ENCODE assay signal across 20 cellular contexts in genomic region chr17:38766341-38766740, GRCh38. TPM values are rescaled to one million over a fixed set of nuclear protein-coding genes. Genes with fewer than 3 reads are reported as not detected.
A peak's percentile ranks its signal among the peaks of the same experiment; 100 is the strongest.
DNase-seq lines count a peak whose midpoint lies in the region; ATAC-seq, FAIRE-seq and TF ChIP-seq lines count a peak whose summit lies in the region.
"Had no signal": no experiment of that assay in that cellular context is flagged by ENCODE, and none has a peak within 500 bp of the region (broad histone marks: within the 10 kb centered on the region; RNA-seq: fewer than 3 reads in every experiment).

No MANE protein-coding gene starts in this region.

- TF ChIP-seq EP300 in HepG2 (IDR thresholded peaks at IDR 0.05; ENCODE audit: low read depth in 2 of 2, low read length in 2 of 2) (no peak), HepG2 (CRISPR knock-in tag; IDR thresholded peaks at IDR 0.05; ENCODE audit: borderline replicate concordance) (no peak), ovary (IDR thresholded peaks at IDR 0.05) (no peak)

- 95% methylated on average over 4 of the region's 5 CpGs for WGBS in HepG2 (ENCODE audit: low lambda C conversion rate)
- WGBS in right lobe of liver (ENCODE audit: insufficient coverage, low coverage, low lambda C conversion rate, missing lambda C conversion rate), result 78% methylated on average over 2 of the region's 5 CpGs
- 87 to 94% (median 90%) methylated on average over 5 of the region's 5 CpGs for WGBS in ovary, 3 donors

- H3K4me3 Mint-ChIP-seq in T-helper 17 cell (no peak overlapping the region), natural killer cell (no peak overlapping the region)
- H3K4me3 Mint-ChIP-seq: B cell; CD4-positive, CD25-positive, alpha-beta regulatory T cell had no signal

- TF ChIP-seq POLR2A in HepG2 (IDR thresholded peaks at IDR 0.05; ENCODE audit: insufficient read depth in 1 of 2, low read depth in 2 of 2, low read length in 2 of 2) (no peak), right lobe of liver (IDR thresholded peaks at IDR 0.05) (no peak), ovary (IDR thresholded peaks at IDR 0.05) (no peak)

- no peaks in the 10 kb centered on the region for H3K27me3 Mint-ChIP-seq in T-helper 17 cell
- H3K27me3 Mint-ChIP-seq in natural killer cell (ENCODE audit: low read depth in 2 of 2), result no peaks in the 10 kb centered on the region
- H3K27me3 Mint-ChIP-seq: B cell; CD4-positive, CD25-positive, alpha-beta regulatory T cell had no signal

- H3K79me2 ChIP-seq in HepG2 (ENCODE audit: insufficient read depth, low read length), result no peaks in the 10 kb centered on the region

- POLR2A ChIA-PET in HepG2 (lab: Yijun Ruan, JAX), result no interaction called here

- no peaks in the 10 kb centered on the region for H3K9me3 Mint-ChIP-seq in natural killer cell
- H3K9me3 Mint-ChIP-seq: CD4-positive, CD25-positive, alpha-beta regulatory T cell had no signal

- H3K27me3 ChIP-seq in HepG2 (ENCODE audit: control insufficient read depth in 1 of 2, insufficient read depth in 2 of 2, low read length in 2 of 2) (no peaks in the 10 kb centered on the region), right lobe of liver (no peaks in the 10 kb centered on the region), ovary (no peaks in the 10 kb centered on the region)

- intact Hi-C loops in HepG2 (cut with micrococcal nuclease; ENCODE audit: unreplicated experiment), result no loop called here
- intact Hi-C loops in right lobe of liver (cut with DNase I), result no loop called here
- intact Hi-C loops in natural killer cell (cut with micrococcal nuclease), result no loop called here
- intact Hi-C loops in ovary (cut with DNase I), result no loop called here

- CTCF ChIA-PET in HepG2 (lab: Yijun Ruan, JAX; ENCODE audit: low intra/inter-chr PET ratio, low total read pairs), result no interaction called here

- no peak for DNase-seq in HepG2 (ENCODE audit: low spot score)
- no peak for DNase-seq in right lobe of liver
- DNase-seq in T-helper 17 cell, result no peak
- DNase-seq in natural killer cell, result no peak
- DNase-seq in ovary, result no peak
- DNase-seq: Calu3; CD4-positive, CD25-positive, alpha-beta regulatory T cell; GF-D8; GM23248; HCEC 1CT; MM.1S; NCI-H1092; NCI-H146; NCI-H2029 treated with DMSO at 0.1 percent for 48 hours; NCI-H2171; NCI-H526; PC-9 had no signal

- H3K27ac Mint-ChIP-seq in T-helper 17 cell (peak overlapping the region; percentile 54), natural killer cell (peak overlapping the region; percentile 5 to 40)
- H3K27ac Mint-ChIP-seq: B cell had no signal

- H3K36me3 Mint-ChIP-seq in T-helper 17 cell (ENCODE audit: low read depth) (peaks cover 14% of the 10 kb centered on the region), natural killer cell (peaks cover 19% of the 10 kb centered on the region)

- no peaks in the 10 kb centered on the region for H3K4me1 ChIP-seq in HepG2 (ENCODE audit: insufficient read depth, low read length)
- no peaks in the 10 kb centered on the region for H3K4me1 ChIP-seq in right lobe of liver
- H3K4me1 ChIP-seq in ovary (ENCODE audit: insufficient read depth), result no peaks in the 10 kb centered on the region

- TF ChIP-seq CTCF in HepG2 (CRISPR knock-in tag; IDR thresholded peaks at IDR 0.05) (no peak), right lobe of liver (IDR thresholded peaks at IDR 0.05) (no peak), natural killer cell (IDR thresholded peaks at IDR 0.05) (no peak), ovary (IDR thresholded peaks at IDR 0.05) (no peak)

- peaks cover 61 to 92% of the 10 kb centered on the region in 2 experiments for H3K36me3 ChIP-seq in HepG2 (replicated peaks in 1 of 2; ENCODE audit: control insufficient read depth in 1 of 2, insufficient read depth in 2 of 2, low read length in 2 of 2)
- peaks cover 9 to 73% (median 26%) of the 10 kb centered on the region in 4 donors for H3K36me3 ChIP-seq in right lobe of liver
- H3K36me3 ChIP-seq in ovary, result no peaks in the 10 kb centered on the region

- no TSS peak for BruUV-seq in HepG2 (replicated peaks; lab: Mats Ljungman, UMichigan)

- TF ChIP-seq RAD21 in HepG2 (CRISPR knock-in tag; IDR thresholded peaks at IDR 0.05), result no peak

- in situ Hi-C loops in HepG2 (cut with HindIII; ENCODE audit: extremely low pct_ligation_motif_present, low pct_unique_long_range_greater_than_20kb), result loop anchor here (25.0 kb wide), 1 partner anchor 396 kb away; the partner anchor contains the start of genes ARL5C and PLXDC1

- no peak overlapping the region for H2AFZ ChIP-seq in HepG2 (ENCODE audit: low read length)
- H2AFZ ChIP-seq: GM23248, PC-9 had no signal

- FAIRE-seq in HepG2 (lab: Jason Lieb, UNC), result no peak

- H4K20me1 ChIP-seq in HepG2 (ENCODE audit: insufficient read depth, low read length), result no peaks in the 10 kb centered on the region

- no peak overlapping the region for H3K4me3 ChIP-seq in HepG2 (replicated peaks in 1 of 3; ENCODE audit: insufficient read depth in 1 of 3, low read depth in 2 of 3, low read length in 3 of 3)
- H3K4me3 ChIP-seq in right lobe of liver, result no peak overlapping the region
- no peak overlapping the region for H3K4me3 ChIP-seq in ovary
- H3K4me3 ChIP-seq: GM23248, PC-9 had no signal

- no peak overlapping the region for H3K4me2 ChIP-seq in HepG2 (ENCODE audit: low read depth, low read length)
- H3K4me2 ChIP-seq: PC-9 had no signal

- no peak overlapping the region for H3K27ac ChIP-seq in HepG2 (ENCODE audit: extremely low read length, insufficient read depth, low read length)
- no peak overlapping the region for H3K27ac ChIP-seq in right lobe of liver
- H3K27ac ChIP-seq in ovary, result no peak overlapping the region
- H3K27ac ChIP-seq: GM23248, PC-9 had no signal

- H3K4me1 Mint-ChIP-seq in T-helper 17 cell (peaks cover 15% of the 10 kb centered on the region), natural killer cell (peaks cover 4 to 8% of the 10 kb centered on the region in 2 donors)
- H3K4me1 Mint-ChIP-seq: B cell had no signal

- ATAC-seq in HepG2 (no peak), right lobe of liver (no peak), T-helper 17 cell (no peak), natural killer cell (no peak), HG02763 (IDR thresholded peaks at IDR 0.05; ENCODE audit: unreplicated experiment) (no peak), HG03045 (IDR thresholded peaks at IDR 0.05; ENCODE audit: unreplicated experiment) (no peak)

- no peak overlapping the region for H3K9ac ChIP-seq in HepG2 (ENCODE audit: insufficient read depth, low read depth, low read length)
- H3K9ac ChIP-seq: GM23248 had no signal

- no peaks in the 10 kb centered on the region for H3K9me3 ChIP-seq in HepG2 (ENCODE audit: low read length)
- no peaks in the 10 kb centered on the region for H3K9me3 ChIP-seq in right lobe of liver
- H3K9me3 ChIP-seq in T-helper 17 cell (ENCODE audit: control insufficient read depth, low read length, poor library complexity, severe bottlenecking), result no peaks in the 10 kb centered on the region
- H3K9me3 ChIP-seq in ovary, result no peaks in the 10 kb centered on the region

RNA-seq across cellular contexts. Expression of gene PSMB3, which starts 13.8 kb away (rescaled TPM):
- 517 and 688 TPM in 2 replicates for total RNA-seq in HepG2 (2016; rRNA removed; fragmentation: Illumina TruSeq; extraction: Trizol)
- 265 and 305 TPM in 2 replicates for total RNA-seq in HepG2 (2016; cell fraction: cytosol; rRNA removed; fragmentation: Illumina TruSeq; extraction: Trizol; ENCODE audit: low read depth)
- 517 and 718 TPM in 2 replicates for total RNA-seq in HepG2 (2016; cell fraction: insoluble cytoplasmic fraction; rRNA removed; fragmentation: Illumina TruSeq; extraction: Trizol)
- total RNA-seq in HepG2 (2016; cell fraction: membrane; rRNA removed; fragmentation: Illumina TruSeq; extraction: Trizol), result 175 and 189 TPM in 2 replicates
- total RNA-seq in HepG2 (2016; cell fraction: nucleus; rRNA removed; fragmentation: Illumina TruSeq; extraction: Trizol), result 146 and 163 TPM in 2 replicates
- 317 and 366 TPM in 2 replicates for polyA plus RNA-seq in HepG2 (2011; rRNA removed)
- 470 and 640 TPM in 2 replicates for polyA plus RNA-seq in HepG2 (2011; cell fraction: cytosol; rRNA removed)
- polyA plus RNA-seq in HepG2 (2011; cell fraction: nucleus; rRNA removed), result 121 and 122 TPM in 2 replicates
- 167 and 213 TPM in 2 replicates for polyA plus RNA-seq in HepG2 (2012)
- 206 and 222 TPM in 2 replicates for polyA plus RNA-seq in HepG2 (2016; cell fraction: cytosol; fragmentation: Illumina TruSeq; extraction: Trizol; ENCODE audit: low read depth)
- polyA plus RNA-seq in HepG2 (2016; cell fraction: insoluble cytoplasmic fraction; fragmentation: Illumina TruSeq; extraction: Trizol; ENCODE audit: low read depth), result 578 and 618 TPM in 2 replicates
- 134 and 136 TPM in 2 replicates for polyA plus RNA-seq in HepG2 (2016; cell fraction: membrane; fragmentation: Illumina TruSeq; extraction: Trizol; ENCODE audit: low read depth)
- 227 and 228 TPM in 2 replicates for polyA plus RNA-seq in HepG2 (2016; cell fraction: nucleus; fragmentation: Illumina TruSeq; extraction: Trizol; ENCODE audit: insufficient read depth, low read depth)
- 383 and 657 TPM in 2 replicates for polyA minus RNA-seq in HepG2 (2011; rRNA and poly(A)+ RNA removed; ENCODE audit: low replicate concordance)
- 84.9 and 103 TPM in 2 replicates for polyA minus RNA-seq in HepG2 (2011; cell fraction: cytosol; rRNA and poly(A)+ RNA removed)
- 32.9 and 35.0 TPM in 2 replicates for polyA minus RNA-seq in HepG2 (2011; cell fraction: nucleus; rRNA and poly(A)+ RNA removed)
- total RNA-seq in right lobe of liver, result 100 to 1,000 TPM in 5 of 6 experiments, 10 to 100 TPM in 1; 85.2 to 183 (median 120) TPM
- total RNA-seq in T-helper 17 cell, result 10 to 100 TPM; 78.5 to 85.5 TPM
- 100 to 1,000 TPM; 102 to 129 (median 118) TPM for total RNA-seq in natural killer cell
- total RNA-seq in ovary, result 100 to 1,000 TPM in 3 of 7 donors, 10 to 100 TPM in 4; 77.0 to 145 (median 82.0) TPM
- polyA plus RNA-seq in ovary, result 100 to 1,000 TPM; 106 to 138 TPM

RNA-seq across cellular contexts. Expression of gene PCGF2, which starts 18.2 kb away (rescaled TPM):
- 11.6 and 11.7 TPM in 2 replicates for total RNA-seq in HepG2 (2016; rRNA removed; fragmentation: Illumina TruSeq; extraction: Trizol)
- total RNA-seq in HepG2 (2016; cell fraction: cytosol; rRNA removed; fragmentation: Illumina TruSeq; extraction: Trizol; ENCODE audit: low read depth), result 12.6 and 19.2 TPM in 2 replicates
- total RNA-seq in HepG2 (2016; cell fraction: insoluble cytoplasmic fraction; rRNA removed; fragmentation: Illumina TruSeq; extraction: Trizol), result 8.9 and 11.5 TPM in 2 replicates
- 33.3 and 35.3 TPM in 2 replicates for total RNA-seq in HepG2 (2016; cell fraction: membrane; rRNA removed; fragmentation: Illumina TruSeq; extraction: Trizol)
- total RNA-seq in HepG2 (2016; cell fraction: nucleus; rRNA removed; fragmentation: Illumina TruSeq; extraction: Trizol), result 13.3 and 14.9 TPM in 2 replicates
- 29.4 and 30.6 TPM in 2 replicates for polyA plus RNA-seq in HepG2 (2011; rRNA removed)
- polyA plus RNA-seq in HepG2 (2011; cell fraction: cytosol; rRNA removed), result 18.7 and 30.8 TPM in 2 replicates
- polyA plus RNA-seq in HepG2 (2011; cell fraction: nucleus; rRNA removed), result 53.9 and 68.1 TPM in 2 replicates
- polyA plus RNA-seq in HepG2 (2012), result 32.6 and 40.9 TPM in 2 replicates
- 194 and 224 TPM in 2 replicates for polyA plus RNA-seq in HepG2 (2016; cell fraction: cytosol; fragmentation: Illumina TruSeq; extraction: Trizol; ENCODE audit: low read depth)
- polyA plus RNA-seq in HepG2 (2016; cell fraction: insoluble cytoplasmic fraction; fragmentation: Illumina TruSeq; extraction: Trizol; ENCODE audit: low read depth), result 44.1 and 62.1 TPM in 2 replicates
- polyA plus RNA-seq in HepG2 (2016; cell fraction: membrane; fragmentation: Illumina TruSeq; extraction: Trizol; ENCODE audit: low read depth), result 209 and 253 TPM in 2 replicates
- 85.1 and 95.0 TPM in 2 replicates for polyA plus RNA-seq in HepG2 (2016; cell fraction: nucleus; fragmentation: Illumina TruSeq; extraction: Trizol; ENCODE audit: insufficient read depth, low read depth)
- 11.1 and 38.8 TPM in 2 replicates for polyA minus RNA-seq in HepG2 (2011; rRNA and poly(A)+ RNA removed; ENCODE audit: low replicate concordance)
- polyA minus RNA-seq in HepG2 (2011; cell fraction: cytosol; rRNA and poly(A)+ RNA removed), result 30.5 and 32.4 TPM in 2 replicates
- polyA minus RNA-seq in HepG2 (2011; cell fraction: nucleus; rRNA and poly(A)+ RNA removed), result 13.9 and 14.2 TPM in 2 replicates
- 1 to 10 TPM; 1.7 to 8.0 (median 3.9) TPM for total RNA-seq in right lobe of liver
- not detected for total RNA-seq in T-helper 17 cell
- total RNA-seq in natural killer cell, result under 1 TPM in 1 of 3 donors, not detected in 2; 0.12 TPM
- 10 to 100 TPM in 6 of 7 donors, 1 to 10 TPM in 1; 7.4 to 92.7 (median 63.4) TPM for total RNA-seq in ovary
- 10 to 100 TPM; 21.5 to 27.2 TPM for polyA plus RNA-seq in ovary
- total RNA-seq: B cell had no signal
- polyA plus RNA-seq: CD4-positive, CD25-positive, alpha-beta regulatory T cell had no signal

RNA-seq across cellular contexts. Expression of gene PIP4K2B, which starts 33.0 kb away (rescaled TPM):
- total RNA-seq in HepG2 (2016; rRNA removed; fragmentation: Illumina TruSeq; extraction: Trizol), result 54.0 and 63.6 TPM in 2 replicates
- 24.2 and 25.6 TPM in 2 replicates for total RNA-seq in HepG2 (2016; cell fraction: cytosol; rRNA removed; fragmentation: Illumina TruSeq; extraction: Trizol; ENCODE audit: low read depth)
- 50.9 and 54.9 TPM in 2 replicates for total RNA-seq in HepG2 (2016; cell fraction: insoluble cytoplasmic fraction; rRNA removed; fragmentation: Illumina TruSeq; extraction: Trizol)
- total RNA-seq in HepG2 (2016; cell fraction: membrane; rRNA removed; fragmentation: Illumina TruSeq; extraction: Trizol), result 49.8 and 54.0 TPM in 2 replicates
- 32.5 and 37.2 TPM in 2 replicates for total RNA-seq in HepG2 (2016; cell fraction: nucleus; rRNA removed; fragmentation: Illumina TruSeq; extraction: Trizol)
- 20.4 and 24.5 TPM in 2 replicates for polyA plus RNA-seq in HepG2 (2011; rRNA removed)
- polyA plus RNA-seq in HepG2 (2011; cell fraction: cytosol; rRNA removed), result 18.5 and 20.4 TPM in 2 replicates
- 45.9 and 55.3 TPM in 2 replicates for polyA plus RNA-seq in HepG2 (2011; cell fraction: nucleus; rRNA removed)
- 22.2 and 27.9 TPM in 2 replicates for polyA plus RNA-seq in HepG2 (2012)
- polyA plus RNA-seq in HepG2 (2016; cell fraction: cytosol; fragmentation: Illumina TruSeq; extraction: Trizol; ENCODE audit: low read depth), result 12.9 and 15.0 TPM in 2 replicates
- 41.7 and 46.6 TPM in 2 replicates for polyA plus RNA-seq in HepG2 (2016; cell fraction: insoluble cytoplasmic fraction; fragmentation: Illumina TruSeq; extraction: Trizol; ENCODE audit: low read depth)
- 27.7 and 30.2 TPM in 2 replicates for polyA plus RNA-seq in HepG2 (2016; cell fraction: membrane; fragmentation: Illumina TruSeq; extraction: Trizol; ENCODE audit: low read depth)
- polyA plus RNA-seq in HepG2 (2016; cell fraction: nucleus; fragmentation: Illumina TruSeq; extraction: Trizol; ENCODE audit: insufficient read depth, low read depth), result 62.7 and 68.7 TPM in 2 replicates
- 76.9 and 79.2 TPM in 2 replicates for polyA minus RNA-seq in HepG2 (2011; rRNA and poly(A)+ RNA removed; ENCODE audit: low replicate concordance)
- 17.3 and 17.5 TPM in 2 replicates for polyA minus RNA-seq in HepG2 (2011; cell fraction: cytosol; rRNA and poly(A)+ RNA removed)
- 12.9 and 14.0 TPM in 2 replicates for polyA minus RNA-seq in HepG2 (2011; cell fraction: nucleus; rRNA and poly(A)+ RNA removed)
- 10 to 100 TPM; 11.5 to 19.5 (median 15.4) TPM for total RNA-seq in right lobe of liver
- total RNA-seq in T-helper 17 cell, result 10 to 100 TPM; 28.2 to 33.5 TPM
- 10 to 100 TPM; 26.8 to 36.8 (median 36.3) TPM for total RNA-seq in natural killer cell
- total RNA-seq in ovary, result 10 to 100 TPM; 32.1 to 74.9 (median 66.5) TPM
- polyA plus RNA-seq in ovary, result 10 to 100 TPM; 41.4 to 95.3 TPM

RNA-seq across cellular contexts. Expression of gene CISD3, which starts 36.2 kb away (rescaled TPM):
- total RNA-seq in HepG2 (2016; rRNA removed; fragmentation: Illumina TruSeq; extraction: Trizol) (34.1 and 42.6 TPM in 2 replicates), right lobe of liver (10 to 100 TPM; 34.2 to 88.1 (median 55.1) TPM), T-helper 17 cell (10 to 100 TPM; 12.0 to 12.8 TPM), natural killer cell (10 to 100 TPM; 32.6 to 37.4 (median 33.9) TPM), ovary (10 to 100 TPM in 5 of 7 donors, 1 to 10 TPM in 2; 6.2 to 31.1 (median 24.4) TPM)
- 64.2 and 89.3 TPM in 2 replicates for total RNA-seq in HepG2 (2016; cell fraction: cytosol; rRNA removed; fragmentation: Illumina TruSeq; extraction: Trizol; ENCODE audit: low read depth)
- 38.9 and 39.2 TPM in 2 replicates for total RNA-seq in HepG2 (2016; cell fraction: insoluble cytoplasmic fraction; rRNA removed; fragmentation: Illumina TruSeq; extraction: Trizol)
- 72.8 and 92.2 TPM in 2 replicates for total RNA-seq in HepG2 (2016; cell fraction: membrane; rRNA removed; fragmentation: Illumina TruSeq; extraction: Trizol)
- total RNA-seq in HepG2 (2016; cell fraction: nucleus; rRNA removed; fragmentation: Illumina TruSeq; extraction: Trizol), result 12.0 and 15.5 TPM in 2 replicates
- polyA plus RNA-seq in HepG2 (2011; rRNA removed) (30.0 and 34.9 TPM in 2 replicates), ovary (10 to 100 TPM in 1 of 2 donors, 1 to 10 TPM in 1; 6.6 to 18.4 TPM)
- 15.0 and 24.9 TPM in 2 replicates for polyA plus RNA-seq in HepG2 (2011; cell fraction: cytosol; rRNA removed)
- 10.7 and 11.5 TPM in 2 replicates for polyA plus RNA-seq in HepG2 (2011; cell fraction: nucleus; rRNA removed)
- polyA plus RNA-seq in HepG2 (2012), result 34.2 TPM in 2 replicates
- polyA plus RNA-seq in HepG2 (2016; cell fraction: cytosol; fragmentation: Illumina TruSeq; extraction: Trizol; ENCODE audit: low read depth), result 183 and 249 TPM in 2 replicates
- polyA plus RNA-seq in HepG2 (2016; cell fraction: insoluble cytoplasmic fraction; fragmentation: Illumina TruSeq; extraction: Trizol; ENCODE audit: low read depth), result 69.7 and 77.8 TPM in 2 replicates
- 135 and 168 TPM in 2 replicates for polyA plus RNA-seq in HepG2 (2016; cell fraction: membrane; fragmentation: Illumina TruSeq; extraction: Trizol; ENCODE audit: low read depth)
- 46.2 and 46.8 TPM in 2 replicates for polyA plus RNA-seq in HepG2 (2016; cell fraction: nucleus; fragmentation: Illumina TruSeq; extraction: Trizol; ENCODE audit: insufficient read depth, low read depth)
- polyA minus RNA-seq in HepG2 (2011; rRNA and poly(A)+ RNA removed; ENCODE audit: low replicate concordance), result 16.1 and 27.0 TPM in 2 replicates
- polyA minus RNA-seq in HepG2 (2011; cell fraction: cytosol; rRNA and poly(A)+ RNA removed), result 7.2 and 7.7 TPM in 2 replicates
- 7.1 and 8.1 TPM in 2 replicates for polyA minus RNA-seq in HepG2 (2011; cell fraction: nucleus; rRNA and poly(A)+ RNA removed)

RNA-seq across cellular contexts. Expression of gene CWC25, which starts 58.8 kb away (rescaled TPM):
- 12.7 and 15.6 TPM in 2 replicates for total RNA-seq in HepG2 (2016; rRNA removed; fragmentation: Illumina TruSeq; extraction: Trizol)
- total RNA-seq in HepG2 (2016; cell fraction: cytosol; rRNA removed; fragmentation: Illumina TruSeq; extraction: Trizol; ENCODE audit: low read depth), result 3.7 and 5.9 TPM in 2 replicates
- 12.1 and 16.1 TPM in 2 replicates for total RNA-seq in HepG2 (2016; cell fraction: insoluble cytoplasmic fraction; rRNA removed; fragmentation: Illumina TruSeq; extraction: Trizol)
- 4.9 and 5.9 TPM in 2 replicates for total RNA-seq in HepG2 (2016; cell fraction: membrane; rRNA removed; fragmentation: Illumina TruSeq; extraction: Trizol)
- 16.2 and 16.8 TPM in 2 replicates for total RNA-seq in HepG2 (2016; cell fraction: nucleus; rRNA removed; fragmentation: Illumina TruSeq; extraction: Trizol)
- 20.6 and 22.7 TPM in 2 replicates for polyA plus RNA-seq in HepG2 (2011; rRNA removed)
- 8.0 and 10.1 TPM in 2 replicates for polyA plus RNA-seq in HepG2 (2011; cell fraction: cytosol; rRNA removed)
- polyA plus RNA-seq in HepG2 (2011; cell fraction: nucleus; rRNA removed), result 75.8 and 78.0 TPM in 2 replicates
- 13.3 and 15.9 TPM in 2 replicates for polyA plus RNA-seq in HepG2 (2012)
- polyA plus RNA-seq in HepG2 (2016; cell fraction: cytosol; fragmentation: Illumina TruSeq; extraction: Trizol; ENCODE audit: low read depth), result 1.3 and 1.4 TPM in 2 replicates
- polyA plus RNA-seq in HepG2 (2016; cell fraction: insoluble cytoplasmic fraction; fragmentation: Illumina TruSeq; extraction: Trizol; ENCODE audit: low read depth), result 13.2 and 13.4 TPM in 2 replicates
- 2.8 and 3.3 TPM in 2 replicates for polyA plus RNA-seq in HepG2 (2016; cell fraction: membrane; fragmentation: Illumina TruSeq; extraction: Trizol; ENCODE audit: low read depth)
- 51.8 and 58.8 TPM in 2 replicates for polyA plus RNA-seq in HepG2 (2016; cell fraction: nucleus; fragmentation: Illumina TruSeq; extraction: Trizol; ENCODE audit: insufficient read depth, low read depth)
- polyA minus RNA-seq in HepG2 (2011; rRNA and poly(A)+ RNA removed; ENCODE audit: low replicate concordance), result 7.6 and 11.6 TPM in 2 replicates
- polyA minus RNA-seq in HepG2 (2011; cell fraction: cytosol; rRNA and poly(A)+ RNA removed), result 3.6 and 4.1 TPM in 2 replicates
- polyA minus RNA-seq in HepG2 (2011; cell fraction: nucleus; rRNA and poly(A)+ RNA removed), result 18.3 TPM in 2 replicates
- total RNA-seq in right lobe of liver, result 10 to 100 TPM in 2 of 6 experiments, 1 to 10 TPM in 4; 6.8 to 13.1 (median 9.2) TPM
- 10 to 100 TPM; 69.6 to 88.5 TPM for total RNA-seq in T-helper 17 cell
- total RNA-seq in natural killer cell, result 10 to 100 TPM; 63.8 to 79.4 (median 74.4) TPM
- 10 to 100 TPM; 16.4 to 21.6 (median 18.6) TPM for total RNA-seq in ovary
- polyA plus RNA-seq in ovary, result 10 to 100 TPM; 16.9 to 25.2 TPM
